9 cellular contexts compared by ENCODE assay signal in the genomic region with DNA sequence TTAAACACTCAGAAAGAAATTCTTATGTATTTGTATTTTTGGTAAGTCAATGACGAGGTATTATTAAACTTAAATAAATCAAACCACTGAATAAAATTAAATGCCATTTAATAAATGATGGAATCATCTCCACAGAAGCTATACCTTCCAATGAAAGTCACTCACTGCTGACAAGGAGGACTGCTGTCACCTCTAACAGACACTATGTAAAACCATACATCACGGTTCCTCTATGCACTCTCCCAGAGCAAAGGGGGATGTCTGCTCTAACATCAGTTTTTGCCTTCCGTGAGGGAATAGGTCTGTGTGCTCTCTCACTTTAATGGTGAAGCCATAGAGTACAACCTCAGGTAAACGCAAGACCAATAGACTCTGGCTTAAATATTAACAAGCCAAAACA.
DNase-seq lines count a peak whose midpoint lies in the region; ATAC-seq and TF ChIP-seq lines count a peak whose summit lies in the region.
"Had no signal": no experiment of that assay in that cellular context is flagged by ENCODE, and none has a peak within 500 bp of the region (broad histone marks: within the 10 kb centered on the region; RNA-seq: fewer than 3 reads in every experiment).

No MANE protein-coding gene starts in this region.

- H3K4me3 ChIP-seq in osteoblast (ENCODE audit: insufficient read depth, low read length) = no peak overlapping the region
- H3K4me3 ChIP-seq in ovary = no peak overlapping the region
- H3K4me3 ChIP-seq: A549 had no signal

- H3K79me2 ChIP-seq in osteoblast (ENCODE audit: insufficient read depth, low read length) = peaks cover 28% of the 10 kb centered on the region

- H3K4me3 Mint-ChIP-seq in activated CD4-positive, alpha-beta T cell treated with anti-CD3 and anti-CD28 coated beads, Interleukin-2, amount 10 ng/mL, durations not matched to agents 24 days and 14 days = no peak overlapping the region

- WGBS in ovary, 3 donors = 92 to 94% (median 92%) methylated on average over 4 of the region's 4 CpGs

- no peak overlapping the region for H2AFZ ChIP-seq in osteoblast (ENCODE audit: low read length)

- H3K27me3 Mint-ChIP-seq in activated CD4-positive, alpha-beta T cell treated with anti-CD3 and anti-CD28 coated beads, Interleukin-2, amount 10 ng/mL, durations not matched to agents 24 days and 14 days = peaks cover 3% of the 10 kb centered on the region

- TF ChIP-seq CTCF in osteoblast (IDR thresholded peaks at IDR 0.05; ENCODE audit: extremely low read depth, low read depth, low read length) = no peak
- TF ChIP-seq CTCF in ovary (IDR thresholded peaks at IDR 0.05) = no peak

- H3K27me3 ChIP-seq in osteoblast (ENCODE audit: insufficient read depth, low read length) (no peaks in the 10 kb centered on the region), ovary (no peaks in the 10 kb centered on the region)

- H3K4me1 ChIP-seq in osteoblast (ENCODE audit: insufficient read depth, low read length) = peaks cover 38% of the 10 kb centered on the region
- H3K4me1 ChIP-seq in ovary (ENCODE audit: insufficient read depth) = peaks cover 15% of the 10 kb centered on the region

- H3K4me2 ChIP-seq in osteoblast (ENCODE audit: insufficient read depth, low read length) = peak overlapping the region; percentile 58
- H3K4me2 ChIP-seq: A549 had no signal

- no peak overlapping the region for H3K27ac Mint-ChIP-seq in activated CD4-positive, alpha-beta T cell treated with anti-CD3 and anti-CD28 coated beads, Interleukin-2, amount 10 ng/mL, durations not matched to agents 24 days and 14 days

- TF ChIP-seq EP300 in ovary (IDR thresholded peaks at IDR 0.05) = no peak

- DNase-seq in activated CD4-positive, CD25-positive, alpha-beta regulatory T cell (lab: John Stamatoyannopoulos, UW) = no peak
- DNase-seq in osteoblast (ENCODE audit: insufficient read length, low spot score, missing footprints) (no peak), NCI-H146 treated with DMSO at 0.1 percent for 48 hours (lab: John Stamatoyannopoulos, UW; ENCODE audit: unreplicated experiment) (no peak), ovary (no peak)
- no peak for DNase-seq in activated CD4-positive, alpha-beta T cell treated with anti-CD3 and anti-CD28 coated beads, Interleukin-2, amount 10 ng/mL, durations not matched to agents 24 days and 14 days

- peaks cover 2% of the 10 kb centered on the region for H3K36me3 Mint-ChIP-seq in activated CD4-positive, alpha-beta T cell treated with anti-CD3 and anti-CD28 coated beads, Interleukin-2, amount 10 ng/mL, durations not matched to agents 24 days and 14 days (ENCODE audit: low read depth)

- H3K36me3 ChIP-seq in osteoblast (ENCODE audit: insufficient read depth, low read length) (peaks cover 12% of the 10 kb centered on the region), ovary (no peaks in the 10 kb centered on the region)

- no peaks in the 10 kb centered on the region for H3K9me3 ChIP-seq in osteoblast (ENCODE audit: low read depth, low read length)
- no peaks in the 10 kb centered on the region for H3K9me3 ChIP-seq in ovary
- H3K9me3 ChIP-seq: A549 had no signal

- H3K9me3 Mint-ChIP-seq in activated CD4-positive, alpha-beta T cell treated with anti-CD3 and anti-CD28 coated beads, Interleukin-2, amount 10 ng/mL, durations not matched to agents 24 days and 14 days = no peaks in the 10 kb centered on the region

- H4K20me1 ChIP-seq in osteoblast (ENCODE audit: insufficient read depth, low read length) = peaks cover 67% of the 10 kb centered on the region

- H3K4me1 Mint-ChIP-seq in activated CD4-positive, alpha-beta T cell treated with anti-CD3 and anti-CD28 coated beads, Interleukin-2, amount 10 ng/mL, durations not matched to agents 24 days and 14 days = peaks cover 41% of the 10 kb centered on the region

- no peak for TF ChIP-seq POLR2A in ovary (IDR thresholded peaks at IDR 0.05)

- ATAC-seq in activated CD4-positive, CD25-positive, alpha-beta regulatory T cell treated with anti-CD3 and anti-CD28 coated beads, Interleukin-2, amount 50 U/mL, for 24 hours = peak; percentile 13 to 15
- ATAC-seq in GM21529 (IDR thresholded peaks at IDR 0.05; ENCODE audit: unreplicated experiment) = peak; percentile 22
- ATAC-seq in HG03565 (IDR thresholded peaks at IDR 0.05; ENCODE audit: unreplicated experiment) = peak; percentile 21

- intact Hi-C loops in ovary (cut with DNase I) = no loop called here
- intact Hi-C loops in activated CD4-positive, alpha-beta T cell treated with anti-CD3 and anti-CD28 coated beads, Interleukin-2, amount 10 ng/mL, durations not matched to agents 24 days and 14 days (cut with micrococcal nuclease) = loop anchor here (2.0 to 10.0 kb wide), 4 partner anchors 53 to 460 kb away; no protein-coding TSS in a partner anchor

- peak overlapping the region; percentile 43 for H3K27ac ChIP-seq in osteoblast (ENCODE audit: low read depth, low read length)
- no peak overlapping the region for H3K27ac ChIP-seq in ovary
